Comparison of ENCODE assay signal across 1 cellular context in genomic region chr4:140645614-140646412, GRCh38.
TF ChIP-seq lines count a peak whose summit lies in the region.

No MANE protein-coding gene starts in this region.

TF ChIP-seq in WTC11, 78 proteins besides CTCF, POLR2A, EP300 and RAD21 (continued from another document):
- TF ChIP-seq AR (CRISPR knock-in tag; IDR thresholded peaks at IDR 0.05): no peak
